ENCODE assay signal across 18 cellular contexts in genomic region chr4:142262956-142263355, GRCh38.
DNase-seq lines count a peak whose midpoint lies in the region; ATAC-seq, FAIRE-seq and TF ChIP-seq lines count a peak whose summit lies in the region.
"Had no signal": no experiment of that assay in that cellular context is flagged by ENCODE, and none has a peak within 500 bp of the region (broad histone marks: within the 10 kb centered on the region; RNA-seq: fewer than 3 reads in every experiment).

No MANE protein-coding gene starts in this region.

- H3K9me3 Mint-ChIP-seq in activated CD4-positive, alpha-beta T cell treated with anti-CD3 and anti-CD28 coated beads for 36 hours (ENCODE audit: low read depth) = peaks cover 6% of the 10 kb centered on the region
- H3K9me3 Mint-ChIP-seq in CD4-positive, alpha-beta T cell = no peaks in the 10 kb centered on the region

- no peak overlapping the region for H3K4me3 Mint-ChIP-seq in activated CD4-positive, alpha-beta T cell treated with anti-CD3 and anti-CD28 coated beads for 36 hours
- no peak overlapping the region for H3K4me3 Mint-ChIP-seq in CD4-positive, alpha-beta T cell

- H3K27me3 Mint-ChIP-seq in activated CD4-positive, alpha-beta T cell treated with anti-CD3 and anti-CD28 coated beads for 36 hours = no peaks in the 10 kb centered on the region
- H3K27me3 Mint-ChIP-seq in CD4-positive, alpha-beta T cell = no peaks in the 10 kb centered on the region

- H3K9ac ChIP-seq in keratinocyte (ENCODE audit: control insufficient read depth, extremely low read depth, insufficient read depth, low read length) = no peak overlapping the region

- no peak for TF ChIP-seq CTCF in CD4-positive, alpha-beta T cell (IDR thresholded peaks at IDR 0.05)
- TF ChIP-seq CTCF in WERI-Rb-1 (IDR thresholded peaks at IDR 0.05; ENCODE audit: low read depth, low read length) = no peak
- TF ChIP-seq CTCF in keratinocyte (optimal IDR thresholded peaks at IDR 0.05 in 1 of 3, IDR thresholded peaks at IDR 0.05 in 1 of 3, conservative IDR thresholded peaks at IDR 0.05 in 1 of 3; ENCODE audit: extremely low read depth in 1 of 3, insufficient read depth in 2 of 3, low read length in 3 of 3) = no peak

- H3K79me2 ChIP-seq in keratinocyte (ENCODE audit: control insufficient read depth, insufficient read depth, low read length) = peaks cover 64% of the 10 kb centered on the region

- H3K9me3 ChIP-seq in CD4-positive, alpha-beta T cell (ENCODE audit: control insufficient read depth, low read length) = no peaks in the 10 kb centered on the region
- H3K9me3 ChIP-seq in WERI-Rb-1 (ENCODE audit: severe bottlenecking) = peaks cover 4% of the 10 kb centered on the region
- no peaks in the 10 kb centered on the region for H3K9me3 ChIP-seq in keratinocyte (ENCODE audit: control insufficient read depth, low read depth, low read length)
- H3K9me3 ChIP-seq in SJCRH30 (replicated peaks) = no peaks in the 10 kb centered on the region

- CTCF ChIA-PET in activated CD4-positive, alpha-beta T cell treated with anti-CD3 and anti-CD28 coated beads for 36 hours (lab: Charles Lee) = interaction anchor here (0.9 to 1.3 kb wide), 4 partner anchors 28 to 90 kb away, joined by 3 to 5 read pairs (median 3); no protein-coding TSS in a partner anchor
- CTCF ChIA-PET in CD4-positive, alpha-beta T cell (lab: Charles Lee) = interaction anchor here (1.1 kb wide), 1 partner anchor 14 kb away, joined by 3 read pairs; no protein-coding TSS in a partner anchor

- intact Hi-C loops in activated CD4-positive, alpha-beta T cell treated with anti-CD3 and anti-CD28 coated beads for 36 hours (cut with DNase I, micrococcal nuclease) = no loop called here
- intact Hi-C loops in CD4-positive, alpha-beta T cell (cut with DNase I, micrococcal nuclease) = no loop called here

- H3K4me3 ChIP-seq in WERI-Rb-1 (ENCODE audit: low read depth, low read length) (no peak overlapping the region), keratinocyte (ENCODE audit: control insufficient read depth in 2 of 3, extremely low read depth in 1 of 3, insufficient read depth in 2 of 3, low read depth in 1 of 3, low read length in 3 of 3) (no peak overlapping the region), SJCRH30 (no peak overlapping the region)

- dilution Hi-C loops in keratinocyte (cut with MboI; ENCODE audit: extremely low pct_ligation_motif_present, low sequenced_read_pairs) = no loop called here

- POLR2A ChIA-PET in activated CD4-positive, alpha-beta T cell treated with anti-CD3 and anti-CD28 coated beads for 36 hours (lab: Charles Lee) = no interaction called here
- POLR2A ChIA-PET in CD4-positive, alpha-beta T cell (lab: Charles Lee) = no interaction called here

- peaks cover 6% of the 10 kb centered on the region for H4K20me1 ChIP-seq in keratinocyte (ENCODE audit: control insufficient read depth, extremely low read depth, insufficient read depth, low read length)

- peaks cover 68% of the 10 kb centered on the region for H3K36me3 Mint-ChIP-seq in activated CD4-positive, alpha-beta T cell treated with anti-CD3 and anti-CD28 coated beads for 36 hours (ENCODE audit: low read depth)
- peaks cover 91% of the 10 kb centered on the region for H3K36me3 Mint-ChIP-seq in CD4-positive, alpha-beta T cell (ENCODE audit: low read depth)

- H3K4me1 Mint-ChIP-seq in activated CD4-positive, alpha-beta T cell treated with anti-CD3 and anti-CD28 coated beads for 36 hours = peaks cover 64% of the 10 kb centered on the region
- H3K4me1 Mint-ChIP-seq in CD4-positive, alpha-beta T cell (ENCODE audit: low read depth) = peaks cover 65% of the 10 kb centered on the region

- H3K36me3 ChIP-seq in WERI-Rb-1 (no peaks in the 10 kb centered on the region), keratinocyte (ENCODE audit: control insufficient read depth in 2 of 2, extremely low read depth in 1 of 2, insufficient read depth in 2 of 2, low read length in 2 of 2) (peaks cover 3 to 11% of the 10 kb centered on the region in 2 experiments), SJCRH30 (peaks cover 6% of the 10 kb centered on the region; the same call in 1 of the 2 replicates)

- no peak overlapping the region for H3K4me2 ChIP-seq in keratinocyte (ENCODE audit: control insufficient read depth, extremely low read depth, insufficient read depth, low read depth, low read length)

- peaks cover 2% of the 10 kb centered on the region for H3K9me1 ChIP-seq in keratinocyte (ENCODE audit: control insufficient read depth, extremely low read depth, insufficient read depth, low read length)

- ATAC-seq in activated CD4-positive, alpha-beta T cell treated with anti-CD3 and anti-CD28 coated beads for 36 hours = no peak
- ATAC-seq in CD4-positive, alpha-beta T cell (ENCODE audit: poor library complexity) = no peak
- ATAC-seq: HCT116 had no signal

- peak; percentile 59 for FAIRE-seq in keratinocyte (lab: Jason Lieb, UNC)
- FAIRE-seq: HTR-8/SVneo had no signal

- H3K4me1 ChIP-seq in keratinocyte (ENCODE audit: control insufficient read depth, extremely low read depth, insufficient read depth, low read length) (peaks cover 10% of the 10 kb centered on the region), SJCRH30 (0 out of 2 replicates have a peak, but pooled peaks cover 2% of the 10 kb centered on the region)

- no peak overlapping the region for H3K27ac ChIP-seq in CD4-positive, alpha-beta T cell (ENCODE audit: low read depth, low read length)
- H3K27ac ChIP-seq in WERI-Rb-1 (no peak overlapping the region), keratinocyte (ENCODE audit: control insufficient read depth, insufficient read depth, low read length) (no peak overlapping the region), SJCRH30 (no peak overlapping the region)
- H3K27ac ChIP-seq: C4-2B had no signal

- no peak for DNase-seq in activated CD4-positive, alpha-beta T cell treated with anti-CD3 and anti-CD28 coated beads for 36 hours
- no peak for DNase-seq in activated CD4-positive, alpha-beta T cell treated with anti-CD3 and anti-CD28 coated beads for 48 hours
- DNase-seq in CD4-positive, alpha-beta T cell = no peak
- DNase-seq in WERI-Rb-1 = peak; percentile 13
- DNase-seq in keratinocyte (ENCODE audit: low read depth, low spot score) = no peak
- no peak for DNase-seq in SJCRH30
- no peak for DNase-seq in T-helper 1 cell
- no peak for DNase-seq in DMS 273 treated with DMSO at 0.1 percent for 48 hours (lab: John Stamatoyannopoulos, UW)
- DNase-seq: 8988T, GF-D8, MV-4-11, NCI-H1436, NCI-H2081, NCI-H2227 treated with DMSO at 0.1 percent for 48 hours, NCI-H524 treated with DMSO at 0.1 percent for 48 hours had no signal

- H2AFZ ChIP-seq in keratinocyte (ENCODE audit: control insufficient read depth, low read length) = no peak overlapping the region

- H3K27ac Mint-ChIP-seq in activated CD4-positive, alpha-beta T cell treated with anti-CD3 and anti-CD28 coated beads for 36 hours = peak overlapping the region; percentile 32
- peak overlapping the region; percentile 74 for H3K27ac Mint-ChIP-seq in CD4-positive, alpha-beta T cell

- no peaks in the 10 kb centered on the region for H3K27me3 ChIP-seq in CD4-positive, alpha-beta T cell (ENCODE audit: control insufficient read depth, insufficient read depth, low read length)
- no peaks in the 10 kb centered on the region for H3K27me3 ChIP-seq in WERI-Rb-1 (ENCODE audit: insufficient read depth, low read depth, severe bottlenecking)
- H3K27me3 ChIP-seq in keratinocyte (ENCODE audit: control insufficient read depth, extremely low read depth, insufficient read depth, low read length) = no peaks in the 10 kb centered on the region
- no peaks in the 10 kb centered on the region for H3K27me3 ChIP-seq in SJCRH30
